In genomic region chr17:1709971-1710806, GRCh38 we compare ENCODE assay signal across 1 cellular context.
TF ChIP-seq lines count a peak whose summit lies in the region.

A gene with protein sequence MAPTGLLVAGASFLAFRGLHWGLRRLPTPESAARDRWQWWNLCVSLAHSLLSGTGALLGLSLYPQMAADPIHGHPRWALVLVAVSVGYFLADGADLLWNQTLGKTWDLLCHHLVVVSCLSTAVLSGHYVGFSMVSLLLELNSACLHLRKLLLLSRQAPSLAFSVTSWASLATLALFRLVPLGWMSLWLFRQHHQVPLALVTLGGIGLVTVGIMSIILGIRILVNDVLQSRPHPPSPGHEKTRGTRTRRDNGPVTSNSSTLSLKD (minus strand): TSS chr17:1710377. CDS start chr17:1710242, 135 bp downstream.

TF ChIP-seq in HepG2, 621 proteins besides CTCF, POLR2A, EP300 and RAD21 (continued from another document and continues in another):
- no peak for TF ChIP-seq ZMYM3 (CRISPR knock-in tag; IDR thresholded peaks at IDR 0.05)
- TF ChIP-seq, protein P1, sequence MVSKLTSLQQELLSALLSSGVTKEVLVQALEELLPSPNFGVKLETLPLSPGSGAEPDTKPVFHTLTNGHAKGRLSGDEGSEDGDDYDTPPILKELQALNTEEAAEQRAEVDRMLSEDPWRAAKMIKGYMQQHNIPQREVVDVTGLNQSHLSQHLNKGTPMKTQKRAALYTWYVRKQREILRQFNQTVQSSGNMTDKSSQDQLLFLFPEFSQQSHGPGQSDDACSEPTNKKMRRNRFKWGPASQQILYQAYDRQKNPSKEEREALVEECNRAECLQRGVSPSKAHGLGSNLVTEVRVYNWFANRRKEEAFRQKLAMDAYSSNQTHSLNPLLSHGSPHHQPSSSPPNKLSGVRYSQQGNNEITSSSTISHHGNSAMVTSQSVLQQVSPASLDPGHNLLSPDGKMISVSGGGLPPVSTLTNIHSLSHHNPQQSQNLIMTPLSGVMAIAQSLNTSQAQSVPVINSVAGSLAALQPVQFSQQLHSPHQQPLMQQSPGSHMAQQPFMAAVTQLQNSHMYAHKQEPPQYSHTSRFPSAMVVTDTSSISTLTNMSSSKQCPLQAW (CRISPR knock-in tag; IDR thresholded peaks at IDR 0.05): peak; percentile 29; the same call in 1 of the 2 replicates
- TF ChIP-seq TRIM24 (CRISPR knock-in tag; IDR thresholded peaks at IDR 0.05): no peak
- TF ChIP-seq TAF1 (CRISPR knock-in tag; IDR thresholded peaks at IDR 0.05): no peak
- no peak for TF ChIP-seq ZNF790 (CRISPR knock-in tag; IDR thresholded peaks at IDR 0.05; ENCODE audit: borderline replicate concordance)
- no peak for TF ChIP-seq PAX8 (CRISPR knock-in tag; IDR thresholded peaks at IDR 0.05; ENCODE audit: borderline replicate concordance)
- TF ChIP-seq RBFOX2 (IDR thresholded peaks at IDR 0.05; ENCODE audit: low read depth, low read length): peak; percentile 81
- TF ChIP-seq ZGPAT (CRISPR knock-in tag; IDR thresholded peaks at IDR 0.05): peak; percentile 68; the same call in 1 of the 2 replicates
- 0 out of 2 replicates have a peak, but pooled peaks have one; percentile 1 for TF ChIP-seq ZBTB2 (CRISPR knock-in tag; IDR thresholded peaks at IDR 0.05; ENCODE audit: low read depth)
- TF ChIP-seq SNAI1 (CRISPR knock-in tag; IDR thresholded peaks at IDR 0.05; ENCODE audit: borderline replicate concordance): no peak
- TF ChIP-seq ZNF879 (CRISPR knock-in tag; IDR thresholded peaks at IDR 0.05): no peak
- no peak for TF ChIP-seq RFX5 (IDR thresholded peaks at IDR 0.05; ENCODE audit: low read depth, low read length)
- TF ChIP-seq, protein P2, sequence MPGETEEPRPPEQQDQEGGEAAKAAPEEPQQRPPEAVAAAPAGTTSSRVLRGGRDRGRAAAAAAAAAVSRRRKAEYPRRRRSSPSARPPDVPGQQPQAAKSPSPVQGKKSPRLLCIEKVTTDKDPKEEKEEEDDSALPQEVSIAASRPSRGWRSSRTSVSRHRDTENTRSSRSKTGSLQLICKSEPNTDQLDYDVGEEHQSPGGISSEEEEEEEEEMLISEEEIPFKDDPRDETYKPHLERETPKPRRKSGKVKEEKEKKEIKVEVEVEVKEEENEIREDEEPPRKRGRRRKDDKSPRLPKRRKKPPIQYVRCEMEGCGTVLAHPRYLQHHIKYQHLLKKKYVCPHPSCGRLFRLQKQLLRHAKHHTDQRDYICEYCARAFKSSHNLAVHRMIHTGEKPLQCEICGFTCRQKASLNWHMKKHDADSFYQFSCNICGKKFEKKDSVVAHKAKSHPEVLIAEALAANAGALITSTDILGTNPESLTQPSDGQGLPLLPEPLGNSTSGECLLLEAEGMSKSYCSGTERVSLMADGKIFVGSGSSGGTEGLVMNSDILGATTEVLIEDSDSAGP (CRISPR knock-in tag; IDR thresholded peaks at IDR 0.05; ENCODE audit: borderline replicate concordance): peak; percentile 79; the same call in 1 of the 2 replicates
- TF ChIP-seq KLF12 (CRISPR knock-in tag; IDR thresholded peaks at IDR 0.05; ENCODE audit: borderline replicate concordance): peak; percentile 77; the same call in 1 of the 2 replicates
- TF ChIP-seq, protein P3, sequence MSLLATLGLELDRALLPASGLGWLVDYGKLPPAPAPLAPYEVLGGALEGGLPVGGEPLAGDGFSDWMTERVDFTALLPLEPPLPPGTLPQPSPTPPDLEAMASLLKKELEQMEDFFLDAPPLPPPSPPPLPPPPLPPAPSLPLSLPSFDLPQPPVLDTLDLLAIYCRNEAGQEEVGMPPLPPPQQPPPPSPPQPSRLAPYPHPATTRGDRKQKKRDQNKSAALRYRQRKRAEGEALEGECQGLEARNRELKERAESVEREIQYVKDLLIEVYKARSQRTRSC (CRISPR knock-in tag; IDR thresholded peaks at IDR 0.05; ENCODE audit: low read depth): no peak
- no peak for TF ChIP-seq ZNF781 (CRISPR knock-in tag; IDR thresholded peaks at IDR 0.05; ENCODE audit: borderline replicate concordance, not compliant biosample characterization)
- peak; percentile 66 for TF ChIP-seq HDAC1 (CRISPR knock-in tag; IDR thresholded peaks at IDR 0.05)
- TF ChIP-seq IRF2 (CRISPR knock-in tag; IDR thresholded peaks at IDR 0.05): peak; percentile 20; the same call in 1 of the 2 replicates
- TF ChIP-seq, protein P4, sequence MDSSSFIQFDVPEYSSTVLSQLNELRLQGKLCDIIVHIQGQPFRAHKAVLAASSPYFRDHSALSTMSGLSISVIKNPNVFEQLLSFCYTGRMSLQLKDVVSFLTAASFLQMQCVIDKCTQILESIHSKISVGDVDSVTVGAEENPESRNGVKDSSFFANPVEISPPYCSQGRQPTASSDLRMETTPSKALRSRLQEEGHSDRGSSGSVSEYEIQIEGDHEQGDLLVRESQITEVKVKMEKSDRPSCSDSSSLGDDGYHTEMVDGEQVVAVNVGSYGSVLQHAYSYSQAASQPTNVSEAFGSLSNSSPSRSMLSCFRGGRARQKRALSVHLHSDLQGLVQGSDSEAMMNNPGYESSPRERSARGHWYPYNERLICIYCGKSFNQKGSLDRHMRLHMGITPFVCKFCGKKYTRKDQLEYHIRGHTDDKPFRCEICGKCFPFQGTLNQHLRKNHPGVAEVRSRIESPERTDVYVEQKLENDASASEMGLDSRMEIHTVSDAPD (CRISPR knock-in tag; IDR thresholded peaks at IDR 0.05): no peak
- peak; percentile 43 for TF ChIP-seq HNRNPLL (IDR thresholded peaks at IDR 0.05; ENCODE audit: low read depth, low read length, poor library complexity, severe bottlenecking)
- TF ChIP-seq ZSCAN12 (CRISPR knock-in tag; IDR thresholded peaks at IDR 0.05): no peak
- no peak for TF ChIP-seq ZFP82 (CRISPR knock-in tag; IDR thresholded peaks at IDR 0.05; ENCODE audit: borderline replicate concordance)
- TF ChIP-seq MTF2 (CRISPR knock-in tag; IDR thresholded peaks at IDR 0.05; ENCODE audit: borderline replicate concordance): peak; percentile 27; the same call in 1 of the 2 replicates
- peak; percentile 98 for TF ChIP-seq AGO2 (optimal IDR thresholded peaks at IDR 0.05; ENCODE audit: low read depth, low read length)
- 0 out of 2 replicates have a peak, but pooled peaks have one; percentile 62 for TF ChIP-seq ARID2 (CRISPR knock-in tag; IDR thresholded peaks at IDR 0.05; ENCODE audit: borderline replicate concordance)
- no peak for TF ChIP-seq SRSF1 (optimal IDR thresholded peaks at IDR 0.05; ENCODE audit: low read depth, low read length)
- TF ChIP-seq RARA (CRISPR knock-in tag; IDR thresholded peaks at IDR 0.05): peak; percentile 31; the same call in 1 of the 2 replicates
- no peak for TF ChIP-seq RBAK (CRISPR knock-in tag; IDR thresholded peaks at IDR 0.05)
- TF ChIP-seq HOMEZ (CRISPR knock-in tag; IDR thresholded peaks at IDR 0.05; ENCODE audit: low read depth): no peak
- no peak for TF ChIP-seq ZNF276 (CRISPR knock-in tag; IDR thresholded peaks at IDR 0.05; ENCODE audit: low read depth)
- TF ChIP-seq ZNF552 (CRISPR knock-in tag; IDR thresholded peaks at IDR 0.05; ENCODE audit: borderline replicate concordance): no peak
- TF ChIP-seq CBX1 (IDR thresholded peaks at IDR 0.05; ENCODE audit: low read depth): no peak
- TF ChIP-seq GATAD2A (CRISPR knock-in tag; IDR thresholded peaks at IDR 0.05): peak; percentile 66
- TF ChIP-seq PPARG (CRISPR knock-in tag; conservative IDR thresholded peaks at IDR 0.05): peak; percentile 9; the same call in 1 of the 2 replicates
- TF ChIP-seq, protein P5, sequence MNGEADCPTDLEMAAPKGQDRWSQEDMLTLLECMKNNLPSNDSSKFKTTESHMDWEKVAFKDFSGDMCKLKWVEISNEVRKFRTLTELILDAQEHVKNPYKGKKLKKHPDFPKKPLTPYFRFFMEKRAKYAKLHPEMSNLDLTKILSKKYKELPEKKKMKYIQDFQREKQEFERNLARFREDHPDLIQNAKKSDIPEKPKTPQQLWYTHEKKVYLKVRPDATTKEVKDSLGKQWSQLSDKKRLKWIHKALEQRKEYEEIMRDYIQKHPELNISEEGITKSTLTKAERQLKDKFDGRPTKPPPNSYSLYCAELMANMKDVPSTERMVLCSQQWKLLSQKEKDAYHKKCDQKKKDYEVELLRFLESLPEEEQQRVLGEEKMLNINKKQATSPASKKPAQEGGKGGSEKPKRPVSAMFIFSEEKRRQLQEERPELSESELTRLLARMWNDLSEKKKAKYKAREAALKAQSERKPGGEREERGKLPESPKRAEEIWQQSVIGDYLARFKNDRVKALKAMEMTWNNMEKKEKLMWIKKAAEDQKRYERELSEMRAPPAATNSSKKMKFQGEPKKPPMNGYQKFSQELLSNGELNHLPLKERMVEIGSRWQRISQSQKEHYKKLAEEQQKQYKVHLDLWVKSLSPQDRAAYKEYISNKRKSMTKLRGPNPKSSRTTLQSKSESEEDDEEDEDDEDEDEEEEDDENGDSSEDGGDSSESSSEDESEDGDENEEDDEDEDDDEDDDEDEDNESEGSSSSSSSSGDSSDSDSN (CRISPR knock-in tag; IDR thresholded peaks at IDR 0.05): peak; percentile 71; the same call in 1 of the 2 replicates
- TF ChIP-seq EZH2 (conservative IDR thresholded peaks at IDR 0.05; ENCODE audit: low read depth, low read length): no peak
- peak in 1 of 2 experiments; percentile 78; a peak in 2 of 4 replicates for TF ChIP-seq HMGXB4 (CRISPR knock-in tag; IDR thresholded peaks at IDR 0.05; ENCODE audit: borderline replicate concordance in 1 of 2, low read depth in 1 of 2)
- TF ChIP-seq ZNF572 (CRISPR knock-in tag; IDR thresholded peaks at IDR 0.05): no peak
